8 cellular contexts compared by ENCODE assay signal in genomic region chr4:177047070-177047850, GRCh38.
DNase-seq lines count a peak whose midpoint lies in the region; ATAC-seq and TF ChIP-seq lines count a peak whose summit lies in the region.

No MANE protein-coding gene starts in this region.

- no peaks in the 10 kb centered on the region for H3K9me3 ChIP-seq in fibroblast of lung (ENCODE audit: control insufficient read depth, insufficient read depth, low read depth, low read length)
- H3K9me3 ChIP-seq in neutrophil = no peaks in the 10 kb centered on the region
- no peaks in the 10 kb centered on the region for H3K9me3 ChIP-seq in upper lobe of left lung

- H4K20me1 ChIP-seq in fibroblast of lung (ENCODE audit: control insufficient read depth, extremely low read depth, insufficient read depth, low read length) = no peaks in the 10 kb centered on the region

- H3K27ac ChIP-seq in fibroblast of lung (ENCODE audit: insufficient read depth, low read length) (no peak overlapping the region), neutrophil (no peak overlapping the region), upper lobe of left lung (no peak overlapping the region)

- WGBS in upper lobe of left lung, 2 donors = 45 to 49% methylated on average over 11 of the region's 11 CpGs

- TF ChIP-seq CTCF in fibroblast of lung (conservative IDR thresholded peaks at IDR 0.05 in 1 of 2, IDR thresholded peaks at IDR 0.05 in 1 of 2; ENCODE audit: low read depth in 1 of 2, low read length in 2 of 2) = peak; percentile 83 to 88
- peak; percentile 23 for TF ChIP-seq CTCF in neutrophil (IDR thresholded peaks at IDR 0.05)
- TF ChIP-seq CTCF in upper lobe of left lung (IDR thresholded peaks at IDR 0.05) = peak; percentile 42 to 73 (median 60)

- H3K9ac ChIP-seq in fibroblast of lung (ENCODE audit: insufficient read depth, low read length) = no peak overlapping the region

- no peak for TF ChIP-seq POLR2A in upper lobe of left lung (IDR thresholded peaks at IDR 0.05)

- H3K4me2 ChIP-seq in fibroblast of lung (ENCODE audit: extremely low read depth, insufficient read depth, low read length) = no peak overlapping the region

- H2AFZ ChIP-seq in fibroblast of lung (ENCODE audit: low read length) = no peak overlapping the region

- no peaks in the 10 kb centered on the region for H3K4me1 ChIP-seq in fibroblast of lung (ENCODE audit: control insufficient read depth, extremely low read depth, insufficient read depth, low read length)
- no peaks in the 10 kb centered on the region for H3K4me1 ChIP-seq in neutrophil (ENCODE audit: control insufficient read depth in 1 of 2, insufficient read depth in 1 of 2, low read depth in 1 of 2, low read length in 1 of 2)
- H3K4me1 ChIP-seq in upper lobe of left lung = no peaks in the 10 kb centered on the region

- TF ChIP-seq EP300 in upper lobe of left lung (IDR thresholded peaks at IDR 0.05) = no peak

- ATAC-seq in HG03196 (IDR thresholded peaks at IDR 0.05; ENCODE audit: unreplicated experiment) = peak; percentile 83
- peak; percentile 79 to 90 for ATAC-seq in upper lobe of left lung (ENCODE audit: low FRiP score in 2 of 2)

- H3K36me3 ChIP-seq in fibroblast of lung (ENCODE audit: control insufficient read depth, insufficient read depth, low read length) = no peaks in the 10 kb centered on the region
- no peaks in the 10 kb centered on the region for H3K36me3 ChIP-seq in neutrophil
- no peaks in the 10 kb centered on the region for H3K36me3 ChIP-seq in upper lobe of left lung

- no peaks in the 10 kb centered on the region for H3K79me2 ChIP-seq in fibroblast of lung (ENCODE audit: control insufficient read depth, insufficient read depth, low read length)

- DNase-seq in COR-L47 (lab: John Stamatoyannopoulos, UW) = peak; percentile 44
- peak; percentile 6 for DNase-seq in GM19240 (ENCODE audit: insufficient read length, low spot score)
- peak; percentile 67 for DNase-seq in NCI-H748 (lab: John Stamatoyannopoulos, UW; ENCODE audit: unreplicated experiment)
- DNase-seq in activated CD8-positive, alpha-beta memory T cell treated with anti-CD3 and anti-CD28 coated beads, Interleukin-2, amount 50 U/mL, for 4 hours = peak; percentile 29
- peak; percentile 66 to 87 for DNase-seq in fibroblast of lung (ENCODE audit: low read depth in 2 of 2)
- DNase-seq in upper lobe of left lung = peak in 1 of 2 donors; percentile 33

- H3K4me3 ChIP-seq in fibroblast of lung (replicated peaks in 1 of 4; ENCODE audit: control extremely low read depth in 1 of 4, insufficient read depth in 1 of 4, low read depth in 3 of 4, low read length in 4 of 4) (no peak overlapping the region), neutrophil (ENCODE audit: low read depth in 1 of 2, low read length in 1 of 2) (no peak overlapping the region), upper lobe of left lung (no peak overlapping the region)

- H3K27me3 ChIP-seq in fibroblast of lung (ENCODE audit: control insufficient read depth, insufficient read depth, low read length) = no peaks in the 10 kb centered on the region
- no peaks in the 10 kb centered on the region for H3K27me3 ChIP-seq in neutrophil
- no peaks in the 10 kb centered on the region for H3K27me3 ChIP-seq in upper lobe of left lung

Comparison
In these comparisons a context has a peak if more than half of its experiments do, and no peak if none do; other contexts are left out.
1. CTCF ChIP-seq: peak in every context shown above with its lines; median percentile 86 in fibroblast of lung; 60 in upper lobe of left lung; 23 in neutrophil.